Comparison of ENCODE assay signal across 1 cellular context in the genomic region with DNA sequence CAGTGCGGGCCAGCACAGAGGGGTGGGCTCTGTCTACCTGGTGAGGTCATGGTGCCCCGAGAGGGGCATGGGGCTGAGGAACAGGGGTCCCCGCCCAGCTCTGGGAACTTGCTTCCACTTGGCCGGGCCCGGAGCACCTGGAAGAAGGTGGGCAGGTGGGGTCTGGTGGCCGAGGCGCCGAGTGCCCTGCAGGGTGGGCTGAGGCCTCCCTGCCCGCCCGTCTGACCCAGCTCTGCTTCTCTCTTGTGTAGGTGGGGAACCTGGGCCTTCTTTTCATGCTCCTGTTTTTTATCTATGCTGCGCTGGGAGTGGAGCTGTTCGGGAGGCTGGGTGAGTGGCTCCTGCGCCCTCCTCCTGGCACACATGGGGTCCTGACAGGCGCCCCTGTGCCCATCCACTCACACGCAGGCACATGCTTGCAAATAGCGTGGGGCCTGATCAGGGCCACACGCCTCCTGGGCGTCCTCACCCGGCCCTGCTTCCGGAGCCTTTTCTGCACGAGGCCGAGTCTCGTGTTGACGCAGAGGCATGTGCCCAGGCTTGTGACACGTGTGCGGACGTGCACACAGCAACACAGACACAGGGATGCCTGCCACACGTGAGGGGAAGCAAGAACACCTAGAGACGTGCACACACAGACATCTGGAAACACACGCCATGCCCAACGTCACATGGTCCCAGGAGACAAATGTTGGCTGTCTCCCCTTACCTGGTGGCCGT.
TF ChIP-seq lines count a peak whose summit lies in the region.

No MANE protein-coding gene starts in this region.

TF ChIP-seq in K562, 482 proteins besides CTCF, POLR2A, EP300 and RAD21:
- TF ChIP-seq EZH2 (IDR thresholded peaks at IDR 0.05; ENCODE audit: borderline replicate concordance, low read depth, low read length) (peak; percentile 77; the same call in 1 of the 2 replicates), CREB1 (IDR thresholded peaks at IDR 0.05) (no peak), CREB1 (CRISPR knock-in tag; IDR thresholded peaks at IDR 0.05) (0 out of 2 replicates have a peak, but pooled peaks have one; percentile 10), GABPA (tag; conservative IDR thresholded peaks at IDR 0.05; ENCODE audit: low read depth) (no peak)
- TF ChIP-seq, protein P1, sequence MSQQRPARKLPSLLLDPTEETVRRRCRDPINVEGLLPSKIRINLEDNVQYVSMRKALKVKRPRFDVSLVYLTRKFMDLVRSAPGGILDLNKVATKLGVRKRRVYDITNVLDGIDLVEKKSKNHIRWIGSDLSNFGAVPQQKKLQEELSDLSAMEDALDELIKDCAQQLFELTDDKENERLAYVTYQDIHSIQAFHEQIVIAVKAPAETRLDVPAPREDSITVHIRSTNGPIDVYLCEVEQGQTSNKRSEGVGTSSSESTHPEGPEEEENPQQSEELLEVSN (IDR thresholded peaks at IDR 0.05; ENCODE audit: borderline replicate concordance in 1 of 2, extremely low read depth in 1 of 2, insufficient read depth in 1 of 2, insufficient read length in 1 of 2, low read depth in 1 of 2, low read length in 1 of 2, poor library complexity in 1 of 2, severe bottlenecking in 1 of 2), result peak in 1 of 2 experiments; percentile 38
- TF ChIP-seq, protein P2, sequence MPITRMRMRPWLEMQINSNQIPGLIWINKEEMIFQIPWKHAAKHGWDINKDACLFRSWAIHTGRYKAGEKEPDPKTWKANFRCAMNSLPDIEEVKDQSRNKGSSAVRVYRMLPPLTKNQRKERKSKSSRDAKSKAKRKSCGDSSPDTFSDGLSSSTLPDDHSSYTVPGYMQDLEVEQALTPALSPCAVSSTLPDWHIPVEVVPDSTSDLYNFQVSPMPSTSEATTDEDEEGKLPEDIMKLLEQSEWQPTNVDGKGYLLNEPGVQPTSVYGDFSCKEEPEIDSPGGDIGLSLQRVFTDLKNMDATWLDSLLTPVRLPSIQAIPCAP (CRISPR knock-in tag; IDR thresholded peaks at IDR 0.05; ENCODE audit: borderline replicate concordance), result no peak
- TF ChIP-seq, protein P3, sequence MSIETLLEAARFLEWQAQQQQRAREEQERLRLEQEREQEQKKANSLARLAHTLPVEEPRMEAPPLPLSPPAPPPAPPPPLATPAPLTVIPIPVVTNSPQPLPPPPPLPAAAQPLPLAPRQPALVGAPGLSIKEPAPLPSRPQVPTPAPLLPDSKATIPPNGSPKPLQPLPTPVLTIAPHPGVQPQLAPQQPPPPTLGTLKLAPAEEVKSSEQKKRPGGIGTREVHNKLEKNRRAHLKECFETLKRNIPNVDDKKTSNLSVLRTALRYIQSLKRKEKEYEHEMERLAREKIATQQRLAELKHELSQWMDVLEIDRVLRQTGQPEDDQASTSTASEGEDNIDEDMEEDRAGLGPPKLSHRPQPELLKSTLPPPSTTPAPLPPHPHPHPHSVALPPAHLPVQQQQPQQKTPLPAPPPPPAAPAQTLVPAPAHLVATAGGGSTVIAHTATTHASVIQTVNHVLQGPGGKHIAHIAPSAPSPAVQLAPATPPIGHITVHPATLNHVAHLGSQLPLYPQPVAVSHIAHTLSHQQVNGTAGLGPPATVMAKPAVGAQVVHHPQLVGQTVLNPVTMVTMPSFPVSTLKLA (conservative IDR thresholded peaks at IDR 0.05), result 0 out of 4 replicates have a peak, but pooled peaks of 1 of the 2 experiments have one; percentile 17
- TF ChIP-seq, protein P4, sequence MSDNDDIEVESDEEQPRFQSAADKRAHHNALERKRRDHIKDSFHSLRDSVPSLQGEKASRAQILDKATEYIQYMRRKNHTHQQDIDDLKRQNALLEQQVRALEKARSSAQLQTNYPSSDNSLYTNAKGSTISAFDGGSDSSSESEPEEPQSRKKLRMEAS (CRISPR knock-in tag; IDR thresholded peaks at IDR 0.05), result peak; percentile 76
- TF ChIP-seq, protein P5, sequence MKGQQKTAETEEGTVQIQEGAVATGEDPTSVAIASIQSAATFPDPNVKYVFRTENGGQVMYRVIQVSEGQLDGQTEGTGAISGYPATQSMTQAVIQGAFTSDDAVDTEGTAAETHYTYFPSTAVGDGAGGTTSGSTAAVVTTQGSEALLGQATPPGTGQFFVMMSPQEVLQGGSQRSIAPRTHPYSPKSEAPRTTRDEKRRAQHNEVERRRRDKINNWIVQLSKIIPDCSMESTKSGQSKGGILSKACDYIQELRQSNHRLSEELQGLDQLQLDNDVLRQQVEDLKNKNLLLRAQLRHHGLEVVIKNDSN (CRISPR knock-in tag; IDR thresholded peaks at IDR 0.05), result peak; percentile 42; the same call in 1 of the 2 replicates
- TF ChIP-seq, protein P6, sequence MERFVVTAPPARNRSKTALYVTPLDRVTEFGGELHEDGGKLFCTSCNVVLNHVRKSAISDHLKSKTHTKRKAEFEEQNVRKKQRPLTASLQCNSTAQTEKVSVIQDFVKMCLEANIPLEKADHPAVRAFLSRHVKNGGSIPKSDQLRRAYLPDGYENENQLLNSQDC (CRISPR knock-in tag; IDR thresholded peaks at IDR 0.05), result no peak
